ENCODE assay signal across 10 cellular contexts in the genomic region with DNA sequence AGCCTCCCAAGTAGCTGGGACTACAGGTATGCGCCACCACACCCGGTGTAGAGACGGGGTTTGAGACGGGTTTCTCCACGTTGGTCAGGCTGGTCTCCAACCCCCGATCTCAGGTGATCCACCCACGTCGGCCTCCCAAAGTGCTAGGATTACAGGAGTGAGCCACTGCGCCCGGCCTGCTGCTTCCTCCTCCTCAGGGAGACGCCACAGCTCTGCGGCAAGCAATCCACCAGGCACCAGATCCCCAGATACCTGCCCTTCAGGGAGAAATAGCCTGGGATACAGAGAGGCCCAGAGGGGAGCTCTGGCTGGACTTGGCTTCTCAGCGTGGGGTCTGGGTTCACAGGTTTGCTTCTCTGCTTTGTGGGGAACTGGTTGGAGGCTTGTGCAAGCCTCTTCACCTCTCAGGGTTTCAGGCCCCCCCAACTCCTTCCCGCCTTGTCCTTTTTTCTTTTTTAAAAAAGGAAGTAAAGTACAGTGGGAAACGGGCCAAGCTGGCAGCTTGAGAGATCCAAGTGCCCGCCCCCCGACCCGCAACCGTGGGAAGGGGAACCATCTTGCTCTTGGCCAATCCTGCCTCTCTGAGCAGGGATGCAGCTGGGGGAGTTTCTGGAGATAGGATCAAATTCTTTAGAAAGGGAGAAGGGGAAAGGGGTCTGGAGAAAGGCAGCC. TPM values are rescaled to one million over a fixed set of nuclear protein-coding genes. Genes with fewer than 3 reads are reported as not detected.
DNase-seq lines count a peak whose midpoint lies in the region; ATAC-seq and TF ChIP-seq lines count a peak whose summit lies in the region.
"Had no signal": no experiment of that assay in that cellular context is flagged by ENCODE, and none has a peak within 500 bp of the region (broad histone marks: within the 10 kb centered on the region; RNA-seq: fewer than 3 reads in every experiment).

No MANE protein-coding gene starts in this region.

- H3K4me1 ChIP-seq in ectodermal cell (ENCODE audit: control insufficient read depth, insufficient read depth, low read length) = peaks cover 32% of the 10 kb centered on the region
- peaks cover 0 to 46% (median 43%) of the 10 kb centered on the region in 4 donors for H3K4me1 ChIP-seq in sigmoid colon

- TF ChIP-seq CTCF in osteocyte (IDR thresholded peaks at IDR 0.05) (no peak), sigmoid colon (IDR thresholded peaks at IDR 0.05) (no peak)

- H3K9me3 ChIP-seq in ectodermal cell (ENCODE audit: control insufficient read depth, low read length) = no peaks in the 10 kb centered on the region
- H3K9me3 ChIP-seq in sigmoid colon = no peaks in the 10 kb centered on the region
- H3K9me3 ChIP-seq: tibial artery had no signal

- TF ChIP-seq POLR2A in sigmoid colon (IDR thresholded peaks at IDR 0.05) = no peak

- no peak for TF ChIP-seq EP300 in sigmoid colon (IDR thresholded peaks at IDR 0.05)

- peak overlapping the region; percentile 60 for H3K4me3 ChIP-seq in ectodermal cell (ENCODE audit: insufficient read depth, low read depth, low read length)
- peak overlapping the region in 1 of 4 donors; percentile 56 for H3K4me3 ChIP-seq in sigmoid colon

- H3K9me3 Mint-ChIP-seq in osteocyte (ENCODE audit: unreplicated experiment) = no peaks in the 10 kb centered on the region

- H3K27me3 ChIP-seq in ectodermal cell (ENCODE audit: control insufficient read depth, insufficient read depth, low read length, poor library complexity, severe bottlenecking) = peaks cover 43% of the 10 kb centered on the region
- H3K27me3 ChIP-seq in sigmoid colon = peaks cover 7 to 32% (median 14%) of the 10 kb centered on the region in 3 donors
- H3K27me3 ChIP-seq: tibial artery had no signal

- intact Hi-C loops in sigmoid colon (cut with DNase I) = no loop called here

- H3K27ac ChIP-seq in ectodermal cell (ENCODE audit: insufficient read depth, low read depth, low read length, poor library complexity, severe bottlenecking) = peak overlapping the region; percentile 86
- H3K27ac ChIP-seq in sigmoid colon = peak overlapping the region in 2 of 4 donors; percentile 75 to 86

- peak overlapping the region; percentile 60 for H3K27ac Mint-ChIP-seq in osteocyte (ENCODE audit: unreplicated experiment)

- no peaks in the 10 kb centered on the region for H3K36me3 ChIP-seq in ectodermal cell (ENCODE audit: control insufficient read depth, insufficient read depth, low read length)
- no peaks in the 10 kb centered on the region for H3K36me3 ChIP-seq in sigmoid colon
- H3K36me3 ChIP-seq: tibial artery had no signal

- WGBS in ectodermal cell, 2 experiments = 60 to 63% methylated on average over 19 of the region's 19 CpGs
- 76 to 77% methylated on average over 19 of the region's 19 CpGs for WGBS in sigmoid colon, 2 donors

- H3K36me3 Mint-ChIP-seq in osteocyte (ENCODE audit: unreplicated experiment) = peaks cover 5% of the 10 kb centered on the region

- DNase-seq in EL (peak; percentile 34), NOMO-1 (lab: John Stamatoyannopoulos, UW; ENCODE audit: unreplicated experiment in 2 of 2) (peak; percentile 54 to 77), osteocyte (ENCODE audit: extremely low spot score, unreplicated experiment) (no peak), KG1 (lab: John Stamatoyannopoulos, UW) (no peak), sigmoid colon (no peak)
- DNase-seq: activated CD4-positive, CD25-positive, alpha-beta regulatory T cell; NCI-H345; tibial artery had no signal

- peak overlapping the region; percentile 64 for H3K4me3 Mint-ChIP-seq in osteocyte (ENCODE audit: unreplicated experiment)

- ATAC-seq in GM21423 (IDR thresholded peaks at IDR 0.05; ENCODE audit: unreplicated experiment) = no peak

- peaks cover 31% of the 10 kb centered on the region for H3K4me1 Mint-ChIP-seq in osteocyte (ENCODE audit: unreplicated experiment)

- no peaks in the 10 kb centered on the region for H3K27me3 Mint-ChIP-seq in osteocyte (ENCODE audit: unreplicated experiment)

RNA-seq across cellular contexts. Expression of a gene that starts 2.6 kb away (rescaled TPM):
- polyA plus RNA-seq in ectodermal cell (2013, experiment 1 of 4) = 12.8 TPM
- 14.0 TPM for polyA plus RNA-seq in ectodermal cell (2013, experiment 2 of 4)
- 12.1 TPM for polyA plus RNA-seq in ectodermal cell (2013, experiment 3 of 4)
- 14.4 TPM for polyA plus RNA-seq in ectodermal cell (2013, experiment 4 of 4)
- total RNA-seq in osteocyte (15.2 TPM in 2 replicates), sigmoid colon (1 to 10 TPM; 5.4 to 8.3 (median 7.7) TPM)
- polyA plus RNA-seq in sigmoid colon = 1 to 10 TPM; 5.4 to 9.7 (median 5.5) TPM

RNA-seq across cellular contexts. Expression of a gene that starts 28.1 kb away (rescaled TPM):
- 58.8 TPM for polyA plus RNA-seq in ectodermal cell (2013, experiment 1 of 4)
- 58.6 TPM for polyA plus RNA-seq in ectodermal cell (2013, experiment 2 of 4)
- 48.7 TPM for polyA plus RNA-seq in ectodermal cell (2013, experiment 3 of 4)
- polyA plus RNA-seq in ectodermal cell (2013, experiment 4 of 4) = 56.7 TPM
- total RNA-seq in osteocyte (69.7 and 71.9 TPM in 2 replicates), sigmoid colon (10 to 100 TPM; 39.0 to 70.3 (median 42.3) TPM)
- 10 to 100 TPM; 34.7 to 51.7 (median 35.1) TPM for polyA plus RNA-seq in sigmoid colon

Comparison
In these comparisons a context has a peak if more than half of its experiments do, and no peak if none do; other contexts are left out.
1. DNase-seq: peak in EL (single experiment) and NOMO-1 (2 of 2); none in osteocyte (single experiment), KG1 (single experiment) and sigmoid colon (single experiment).